12 cellular contexts compared by ENCODE assay signal in genomic region chr17:59353936-59354755, GRCh38. TPM values are rescaled to one million over a fixed set of nuclear protein-coding genes. Genes with fewer than 3 reads are reported as not detected.
A peak's percentile ranks its signal among the peaks of the same experiment; 100 is the strongest.
DNase-seq lines count a peak whose midpoint lies in the region; ATAC-seq and TF ChIP-seq lines count a peak whose summit lies in the region.
"Had no signal": no experiment of that assay in that cellular context is flagged by ENCODE, and none has a peak within 500 bp of the region (broad histone marks: within the 10 kb centered on the region; RNA-seq: fewer than 3 reads in every experiment).

No MANE protein-coding gene starts in this region.

- H3K27me3 ChIP-seq in HAP-1 (ENCODE audit: low read depth), result no peaks in the 10 kb centered on the region
- no peaks in the 10 kb centered on the region for H3K27me3 ChIP-seq in left ventricle myocardium inferior (ENCODE audit: low read depth)
- no peaks in the 10 kb centered on the region for H3K27me3 ChIP-seq in stomach

- no peak for TF ChIP-seq EP300 in stomach (IDR thresholded peaks at IDR 0.05)

- DNase-seq in HAP-1 (ENCODE audit: low spot score in 2 of 2) (peak; percentile 41 to 50), NCI-H526 treated with DMSO at 0.1 percent for 48 hours (lab: John Stamatoyannopoulos, UW) (peak; percentile 74), left ventricle myocardium inferior (no peak), stomach (no peak), dermis blood vessel endothelial cell (no peak), cerebellar cortex (ENCODE audit: low spot score) (no peak)
- DNase-seq: activated CD4-positive, alpha-beta T cell treated with anti-CD3 and anti-CD28 coated beads for 48 hours; MV-4-11; SW 1271 had no signal

- no peak for TF ChIP-seq POLR2A in stomach (IDR thresholded peaks at IDR 0.05)

- H3K4me1 ChIP-seq in HAP-1, result peaks cover 10% of the 10 kb centered on the region
- H3K4me1 ChIP-seq in left ventricle myocardium inferior, result peaks cover 100% of the 10 kb centered on the region
- peaks cover 33 to 95% (median 66%) of the 10 kb centered on the region in 4 donors for H3K4me1 ChIP-seq in stomach
- H3K4me1 ChIP-seq: Caco-2 had no signal

- intact Hi-C loops in left ventricle myocardium inferior (cut with micrococcal nuclease), result no loop called here
- intact Hi-C loops in stomach (cut with DNase I; ENCODE audit: low total_unique reads), result no loop called here

- ATAC-seq in HG03025 (IDR thresholded peaks at IDR 0.05; ENCODE audit: low FRiP score, unreplicated experiment), result no peak
- ATAC-seq: esophagus mucosa had no signal

- H3K9me3 ChIP-seq in HAP-1, result no peaks in the 10 kb centered on the region
- no peaks in the 10 kb centered on the region for H3K9me3 ChIP-seq in left ventricle myocardium inferior (replicated peaks)
- H3K9me3 ChIP-seq in stomach, result no peaks in the 10 kb centered on the region
- H3K9me3 ChIP-seq: Caco-2 had no signal

- H3K36me3 ChIP-seq in HAP-1 (replicated peaks), result no peaks in the 10 kb centered on the region
- peaks cover 14% of the 10 kb centered on the region for H3K36me3 ChIP-seq in left ventricle myocardium inferior
- H3K36me3 ChIP-seq in stomach, result peaks cover 0 to 38% (median 32%) of the 10 kb centered on the region in 4 donors

- in situ Hi-C loops in HAP-1 (cut with MboI; ENCODE audit: low sequenced_read_pairs), result no loop called here

- TF ChIP-seq CTCF in left ventricle myocardium inferior (IDR thresholded peaks at IDR 0.05; ENCODE audit: borderline replicate concordance), result no peak
- no peak for TF ChIP-seq CTCF in stomach (IDR thresholded peaks at IDR 0.05)

- WGBS in stomach, 5 donors, result 56 to 72% (median 67%) methylated on average over 9 of the region's 9 CpGs

- peak overlapping the region; percentile 58 for H3K27ac ChIP-seq in left ventricle myocardium inferior (replicated peaks)
- H3K27ac ChIP-seq in stomach, result peak overlapping the region in 4 of 5 donors; percentile 17 to 55 (median 39)

- H3K4me3 ChIP-seq in HAP-1 (no peak overlapping the region), left ventricle myocardium inferior (no peak overlapping the region), stomach (no peak overlapping the region)

RNA-seq across cellular contexts. Expression of gene YPEL2, which starts 22.7 kb away (rescaled TPM):
- total RNA-seq in left ventricle myocardium inferior, result 36.3 TPM
- 10 to 100 TPM; 22.2 to 60.8 (median 37.8) TPM for total RNA-seq in stomach
- 10 to 100 TPM in 1 of 3 donors, 1 to 10 TPM in 2; 4.4 to 10.4 (median 9.0) TPM for polyA plus RNA-seq in stomach
- total RNA-seq in dermis blood vessel endothelial cell, result 90.8 and 101 TPM in 2 replicates

Comparison
In these comparisons a context has a peak if more than half of its experiments do, and no peak if none do; other contexts are left out.
1. DNase-seq: peak in HAP-1 (2 of 2) and NCI-H526 treated with DMSO at 0.1 percent for 48 hours (single experiment); none in left ventricle myocardium inferior (single experiment), stomach (single experiment), dermis blood vessel endothelial cell (single experiment) and cerebellar cortex (single experiment).